ENCODE assay signal across 28 cellular contexts in genomic region chr18:2310824-2311349, GRCh38.
"Had no signal": no experiment of that assay in that cellular context is flagged by ENCODE, and none has a peak within 500 bp of the region (broad histone marks: within the 10 kb centered on the region; RNA-seq: fewer than 3 reads in every experiment).

No MANE protein-coding gene starts in this region.

- H3K4me3 ChIP-seq: adrenal gland, Peyer's patch, SJSA1 had no signal

- H3K4me1 Mint-ChIP-seq: activated naive CD8-positive, alpha-beta T cell treated with anti-CD3 and anti-CD28 coated beads, Interleukin-2, amount 10 ng/mL, durations not matched to agents 7 days and 5 days had no signal

- H3K9me3 Mint-ChIP-seq: activated naive CD8-positive, alpha-beta T cell treated with anti-CD3 and anti-CD28 coated beads, Interleukin-2, amount 10 ng/mL, durations not matched to agents 7 days and 5 days; T-helper 1 cell treated with Interleukin-12 subunit alpha and Interleukin-12 subunit beta and Interleukin-4 antibody, amounts not matched to agents 30 μg/mL and 1 μg/mL, for 36 hours had no signal

- H3K4me3 Mint-ChIP-seq: activated CD8-positive, alpha-beta T cell treated with anti-CD3 and anti-CD28 coated beads, Interleukin-2, amount 10 ng/mL, durations not matched to agents 7 days and 5 days; activated naive CD8-positive, alpha-beta T cell treated with anti-CD3 and anti-CD28 coated beads, Interleukin-2, amount 10 ng/mL, durations not matched to agents 7 days and 5 days; T-helper 1 cell treated with Interleukin-12 subunit alpha and Interleukin-12 subunit beta and Interleukin-4 antibody, amounts not matched to agents 30 μg/mL and 1 μg/mL, for 36 hours had no signal

- H3K27ac Mint-ChIP-seq: activated CD8-positive, alpha-beta T cell treated with anti-CD3 and anti-CD28 coated beads, Interleukin-2, amount 10 ng/mL, durations not matched to agents 7 days and 5 days; activated naive CD8-positive, alpha-beta T cell treated with anti-CD3 and anti-CD28 coated beads, Interleukin-2, amount 10 ng/mL, durations not matched to agents 7 days and 5 days; T-helper 1 cell treated with Interleukin-12 subunit alpha and Interleukin-12 subunit beta and Interleukin-4 antibody, amounts not matched to agents 30 μg/mL and 1 μg/mL, for 36 hours had no signal

- H3K9me3 ChIP-seq: adrenal gland, Peyer's patch, SJSA1 had no signal

- H3K36me3 ChIP-seq: adrenal gland, Peyer's patch, SJSA1 had no signal

- ATAC-seq: activated CD8-positive, alpha-beta T cell treated with anti-CD3 and anti-CD28 coated beads, Interleukin-2, amount 10 ng/mL, durations not matched to agents 7 days and 5 days; SK-N-SH treated with all-trans-retinoic acid at 6 μM for 48 hours had no signal

- H3K36me3 Mint-ChIP-seq: activated naive CD8-positive, alpha-beta T cell treated with anti-CD3 and anti-CD28 coated beads, Interleukin-2, amount 10 ng/mL, durations not matched to agents 7 days and 5 days had no signal

- H3K27me3 ChIP-seq: adrenal gland, Peyer's patch, SJSA1 had no signal

- H3K4me1 ChIP-seq: adrenal gland, Peyer's patch, SJSA1 had no signal

- H3K27ac ChIP-seq: adrenal gland, Peyer's patch, SJSA1 had no signal

- DNase-seq: activated CD4-positive, alpha-beta T cell treated with anti-CD3 and anti-CD28 coated beads for 48 hours; activated CD4-positive, alpha-beta T cell treated with anti-CD3 and anti-CD28 coated beads, Interleukin-2, amount 50 U/mL, for 4 hours; activated CD4-positive, CD25-positive, alpha-beta regulatory T cell treated with anti-CD3 and anti-CD28 coated beads, Interleukin-2, amount 50 U/mL, for 72 hours; activated CD8-positive, alpha-beta memory T cell treated with anti-CD3 and anti-CD28 coated beads, Interleukin-2, amount 50 U/mL, for 48 hours; activated CD8-positive, alpha-beta T cell treated with anti-CD3 and anti-CD28 coated beads, Interleukin-2, amount 10 ng/mL, durations not matched to agents 7 days and 5 days; activated naive CD4-positive, alpha-beta T cell treated with anti-CD3 and anti-CD28 coated beads, Interleukin-2, amount 50 U/mL, for 16 hours; activated naive CD8-positive, alpha-beta T cell treated with anti-CD3 and anti-CD28 coated beads, Interleukin-2, amount 10 ng/mL, durations not matched to agents 7 days and 5 days; activated T-cell treated with anti-CD3 and anti-CD28 coated beads, Interleukin-2, amount 50 U/mL, for 1 hour; adrenal gland; anterior cingulate cortex; cerebellar nuclear complex; KG1; NCI-H1092 treated with DMSO at 0.1 percent for 48 hours; NCI-H1417 treated with DMSO at 0.1 percent for 48 hours; NCI-H187; NCI-H2081 treated with DMSO at 0.1 percent for 48 hours; NCI-H2171; NCI-H2227 treated with DMSO at 0.1 percent for 48 hours; NCI-H446 treated with DMSO at 0.1 percent for 48 hours; NCI-H524 treated with DMSO at 0.1 percent for 48 hours; NCI-H82; OCI-M1; Peyer's patch; SHP77; SW 1271 had no signal
